Comparison of ENCODE assay signal across 20 cellular contexts in the genomic region with DNA sequence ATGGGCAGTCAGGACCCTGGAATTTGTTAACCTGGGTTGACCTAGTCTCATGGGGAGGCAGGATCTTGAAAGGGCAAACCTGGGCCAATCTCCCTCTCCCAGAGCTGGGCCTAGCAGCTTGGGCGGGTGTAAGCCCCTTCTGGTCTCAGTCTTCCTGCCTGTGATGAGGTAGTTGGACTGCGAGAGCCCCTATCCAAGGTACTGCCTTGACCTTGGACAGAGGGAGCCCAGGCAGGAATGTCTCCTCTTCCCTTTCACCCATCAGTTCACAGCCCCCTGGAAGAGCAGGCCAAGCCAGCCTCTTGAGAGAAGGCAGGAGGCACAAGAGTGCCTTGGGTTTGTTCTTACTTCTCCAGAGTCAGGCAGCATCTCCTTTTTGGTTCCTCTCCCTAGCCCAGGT.
"Had no signal": no experiment of that assay in that cellular context is flagged by ENCODE, and none has a peak within 500 bp of the region (broad histone marks: within the 10 kb centered on the region; RNA-seq: fewer than 3 reads in every experiment).

No MANE protein-coding gene starts in this region.

- H3K4me1 Mint-ChIP-seq: naive B cell; stimulated activated effector memory CD8-positive, alpha-beta T cell treated with anti-CD3 and anti-CD28 coated beads, Interleukin-12 subunit alpha, Interleukin-12 subunit beta, amount 100 ng/mL, for 72 hours had no signal

- H3K4me3 ChIP-seq: colonic mucosa, hepatocyte, ovary, smooth muscle cell, suprapubic skin, thyroid gland had no signal

- H2AFZ ChIP-seq: hepatocyte had no signal

- H3K4me2 ChIP-seq: hepatocyte, smooth muscle cell had no signal

- H3K27me3 Mint-ChIP-seq: type B pancreatic cell had no signal

- DNase-seq: colonic mucosa; dermis blood vessel endothelial cell; erythroblast; foreskin keratinocyte; head of caudate nucleus; mesendoderm; naive B cell; ovary; stimulated activated CD4-positive, alpha-beta T cell treated with anti-CD3 and anti-CD28 coated beads, Interleukin-4, amount 100 ng/mL, for 1 hour; stimulated activated CD8-positive, alpha-beta memory T cell treated with anti-CD3 and anti-CD28 coated beads, Interleukin-4, amount 100 ng/mL, for 48 hours; stimulated activated naive CD8-positive, alpha-beta T cell treated with anti-CD3 and anti-CD28 coated beads, Interleukin-15, Interleukin-2, amounts not matched to agents 100 U/mL and 50 U/mL, for 24 hours; thyroid gland had no signal

- H3K79me2 ChIP-seq: hepatocyte had no signal

- H3K4me3 Mint-ChIP-seq: naive B cell; nephron; stimulated activated effector memory CD8-positive, alpha-beta T cell treated with anti-CD3 and anti-CD28 coated beads, Interleukin-12 subunit alpha, Interleukin-12 subunit beta, amount 100 ng/mL, for 72 hours; type B pancreatic cell had no signal

- H3K27me3 ChIP-seq: colonic mucosa, foreskin keratinocyte, ovary, suprapubic skin, thyroid gland had no signal

- H3K4me1 ChIP-seq: colonic mucosa, foreskin keratinocyte had no signal

- H3K27ac ChIP-seq: colonic mucosa, foreskin keratinocyte, hepatocyte, ovary, suprapubic skin, thyroid gland had no signal

- ATAC-seq: foreskin keratinocyte; right cardiac atrium; stimulated activated effector memory CD8-positive, alpha-beta T cell treated with anti-CD3 and anti-CD28 coated beads, Interleukin-12 subunit alpha, Interleukin-12 subunit beta, amount 100 ng/mL, for 72 hours; stimulated activated naive CD8-positive, alpha-beta T cell treated with anti-CD3 and anti-CD28 coated beads, Interleukin-15, Interleukin-2, amounts not matched to agents 100 U/mL and 50 U/mL, for 24 hours had no signal

- H3K36me3 ChIP-seq: colonic mucosa, ovary, suprapubic skin, thyroid gland had no signal

- H3K36me3 Mint-ChIP-seq: naive B cell; stimulated activated effector memory CD8-positive, alpha-beta T cell treated with anti-CD3 and anti-CD28 coated beads, Interleukin-12 subunit alpha, Interleukin-12 subunit beta, amount 100 ng/mL, for 72 hours; type B pancreatic cell had no signal

- H3K9me3 Mint-ChIP-seq: naive B cell; nephron; stimulated activated effector memory CD8-positive, alpha-beta T cell treated with anti-CD3 and anti-CD28 coated beads, Interleukin-12 subunit alpha, Interleukin-12 subunit beta, amount 100 ng/mL, for 72 hours; type B pancreatic cell had no signal

- H3K27ac Mint-ChIP-seq: naive B cell; nephron; progenitor cell of endocrine pancreas; stimulated activated effector memory CD8-positive, alpha-beta T cell treated with anti-CD3 and anti-CD28 coated beads, Interleukin-12 subunit alpha, Interleukin-12 subunit beta, amount 100 ng/mL, for 72 hours; type B pancreatic cell had no signal
